23 cellular contexts compared by ENCODE assay signal in genomic region chr7:20558963-20559716, GRCh38. TPM values are rescaled to one million over a fixed set of nuclear protein-coding genes. Genes with fewer than 3 reads are reported as not detected.
DNase-seq lines count a peak whose midpoint lies in the region; ATAC-seq, FAIRE-seq and TF ChIP-seq lines count a peak whose summit lies in the region.
"Had no signal": no experiment of that assay in that cellular context is flagged by ENCODE, and none has a peak within 500 bp of the region (broad histone marks: within the 10 kb centered on the region; RNA-seq: fewer than 3 reads in every experiment).

No MANE protein-coding gene starts in this region.

- CTCF ChIA-PET in K562 (lab: Yijun Ruan, JAX; ENCODE audit: low intra/inter-chr PET ratio): no interaction called here

- no peak for TF ChIP-seq POLR2A in K562 (conservative IDR thresholded peaks at IDR 0.05)

- H3K4me1 ChIP-seq in K562 (replicated peaks in 1 of 2; ENCODE audit: control insufficient read depth in 2 of 2, insufficient read depth in 2 of 2, low read length in 2 of 2): peaks cover 0 to 13% of the 10 kb centered on the region in 2 experiments; a peak in 2 of 5 replicates
- H3K4me1 ChIP-seq: BE2C had no signal

- no peak for DNase-seq in stimulated activated naive CD8-positive, alpha-beta T cell treated with anti-CD3 and anti-CD28 coated beads, Interleukin-15, amount 100 ng/mL, for 72 hours
- DNase-seq in stimulated activated naive CD8-positive, alpha-beta T cell treated with anti-CD3 and anti-CD28 coated beads, Interleukin-15, Interleukin-2, amounts not matched to agents 100 U/mL and 50 U/mL, for 24 hours: no peak
- DNase-seq in K562 (ENCODE audit: extremely low read depth in 1 of 4, low spot score in 3 of 4) (no peak), DMS153 (lab: John Stamatoyannopoulos, UW) (no peak), Ammon's horn (ENCODE audit: low spot score) (no peak), NCI-H446 treated with DMSO at 0.1 percent for 48 hours (lab: John Stamatoyannopoulos, UW) (no peak)
- no peak for DNase-seq in stimulated activated effector memory CD8-positive, alpha-beta T cell treated with anti-CD3 and anti-CD28 coated beads, Interleukin-12 subunit alpha, Interleukin-12 subunit beta, amount 100 ng/mL, for 72 hours (ENCODE audit: low spot score in 2 of 2)
- DNase-seq: BE2C; CD4-positive, CD25-positive, alpha-beta regulatory T cell; DMS79 treated with DMSO at 0.1 percent for 48 hours; KBM-7; MM.1S; NCI-H1048; NCI-H1436; NCI-H187 treated with DMSO at 0.1 percent for 48 hours; NCI-H2227 treated with DMSO at 0.1 percent for 48 hours; NCI-H524; SHP77 had no signal

- in situ Hi-C loops in K562 (cut with MboI): no loop called here

- BruUV-seq in K562 (replicated peaks; lab: Mats Ljungman, UMichigan): no TSS peak

- H3K27ac Mint-ChIP-seq in stimulated activated naive CD8-positive, alpha-beta T cell treated with anti-CD3 and anti-CD28 coated beads, Interleukin-15, amount 100 ng/mL, for 72 hours: no peak overlapping the region
- no peak overlapping the region for H3K27ac Mint-ChIP-seq in stimulated activated effector memory CD8-positive, alpha-beta T cell treated with anti-CD3 and anti-CD28 coated beads, Interleukin-12 subunit alpha, Interleukin-12 subunit beta, amount 100 ng/mL, for 72 hours
- H3K27ac Mint-ChIP-seq: CD4-positive, CD25-positive, alpha-beta regulatory T cell had no signal

- no peaks in the 10 kb centered on the region for H4K20me1 ChIP-seq in K562 (replicated peaks; ENCODE audit: control insufficient read depth, insufficient read depth, low read length)

- intact Hi-C loops in K562 (cut with micrococcal nuclease): no loop called here

- no peaks in the 10 kb centered on the region for H3K79me2 ChIP-seq in K562 (ENCODE audit: control insufficient read depth, insufficient read depth, low read length)

- no peaks in the 10 kb centered on the region for H3K9me1 ChIP-seq in K562 (ENCODE audit: control insufficient read depth, insufficient read depth, low read length)

- peak overlapping the region in 1 of 2 experiments; percentile 17; a peak in 1 of 4 replicates for H3K9ac ChIP-seq in K562 (ENCODE audit: insufficient read depth in 1 of 2, low read depth in 2 of 2, low read length in 2 of 2)

- H3K27ac ChIP-seq in K562 (ENCODE audit: extremely low read depth, low read depth, low read length): no peak overlapping the region
- H3K27ac ChIP-seq: SK-N-MC had no signal

- H3K9me3 Mint-ChIP-seq in stimulated activated naive CD8-positive, alpha-beta T cell treated with anti-CD3 and anti-CD28 coated beads, Interleukin-15, amount 100 ng/mL, for 72 hours: no peaks in the 10 kb centered on the region
- no peaks in the 10 kb centered on the region for H3K9me3 Mint-ChIP-seq in stimulated activated effector memory CD8-positive, alpha-beta T cell treated with anti-CD3 and anti-CD28 coated beads, Interleukin-12 subunit alpha, Interleukin-12 subunit beta, amount 100 ng/mL, for 72 hours

- TF ChIP-seq EP300 in K562 (IDR thresholded peaks at IDR 0.05; ENCODE audit: low read length): no peak

- no peaks in the 10 kb centered on the region for H3K9me3 ChIP-seq in K562 (replicated peaks; ENCODE audit: control insufficient read depth, insufficient read depth, low read depth, low read length)
- H3K9me3 ChIP-seq: BE2C had no signal

- no peak for FAIRE-seq in K562 (lab: Jason Lieb, UNC)
- FAIRE-seq: A204.1, GM12878, H54 had no signal

- peak overlapping the region; percentile 82 for H2AFZ ChIP-seq in K562 (ENCODE audit: low read depth, low read length)

- H3K4me2 ChIP-seq in K562 (ENCODE audit: insufficient read depth, low read length): no peak overlapping the region

- no peaks in the 10 kb centered on the region for H3K27me3 Mint-ChIP-seq in stimulated activated naive CD8-positive, alpha-beta T cell treated with anti-CD3 and anti-CD28 coated beads, Interleukin-15, amount 100 ng/mL, for 72 hours
- H3K27me3 Mint-ChIP-seq: CD4-positive, CD25-positive, alpha-beta regulatory T cell had no signal

- H3K4me3 Mint-ChIP-seq in stimulated activated naive CD8-positive, alpha-beta T cell treated with anti-CD3 and anti-CD28 coated beads, Interleukin-15, amount 100 ng/mL, for 72 hours: no peak overlapping the region
- no peak overlapping the region for H3K4me3 Mint-ChIP-seq in stimulated activated effector memory CD8-positive, alpha-beta T cell treated with anti-CD3 and anti-CD28 coated beads, Interleukin-12 subunit alpha, Interleukin-12 subunit beta, amount 100 ng/mL, for 72 hours
- H3K4me3 Mint-ChIP-seq: CD4-positive, CD25-positive, alpha-beta regulatory T cell had no signal

- ATAC-seq in stimulated activated naive CD8-positive, alpha-beta T cell treated with anti-CD3 and anti-CD28 coated beads, Interleukin-15, amount 100 ng/mL, for 72 hours: peak; percentile 23
- ATAC-seq in stimulated activated naive CD8-positive, alpha-beta T cell treated with anti-CD3 and anti-CD28 coated beads, Interleukin-15, Interleukin-2, amounts not matched to agents 100 U/mL and 50 U/mL, for 24 hours: no peak
- ATAC-seq in K562: peak; percentile 20
- peak; percentile 32 for ATAC-seq in stimulated activated effector memory CD8-positive, alpha-beta T cell treated with anti-CD3 and anti-CD28 coated beads, Interleukin-12 subunit alpha, Interleukin-12 subunit beta, amount 100 ng/mL, for 72 hours
- ATAC-seq: GM12878 had no signal

- H3K36me3 ChIP-seq in K562 (ENCODE audit: control insufficient read depth, insufficient read depth, low read length): no peaks in the 10 kb centered on the region
- H3K36me3 ChIP-seq: BE2C had no signal

- H3K27me3 ChIP-seq in K562 (ENCODE audit: control insufficient read depth in 2 of 2, insufficient read depth in 2 of 2, low read length in 2 of 2): no peaks in the 10 kb centered on the region; a peak in 1 of 5 replicates
- H3K27me3 ChIP-seq: BE2C had no signal

- 12% methylated on average over 18 of the region's 22 CpGs for WGBS in K562 (ENCODE audit: insufficient coverage, low coverage, missing lambda C conversion rate)

- no peaks in the 10 kb centered on the region for H3K36me3 Mint-ChIP-seq in stimulated activated effector memory CD8-positive, alpha-beta T cell treated with anti-CD3 and anti-CD28 coated beads, Interleukin-12 subunit alpha, Interleukin-12 subunit beta, amount 100 ng/mL, for 72 hours
- H3K36me3 Mint-ChIP-seq: CD4-positive, CD25-positive, alpha-beta regulatory T cell had no signal

- H3K4me3 ChIP-seq in K562: no peak overlapping the region
- H3K4me3 ChIP-seq: GM12878, SK-N-MC had no signal

- TF ChIP-seq RAD21 in K562 (CRISPR knock-in tag; conservative IDR thresholded peaks at IDR 0.05 in 1 of 2, IDR thresholded peaks at IDR 0.05 in 1 of 2): no peak

- no peaks in the 10 kb centered on the region for H3K4me1 Mint-ChIP-seq in stimulated activated naive CD8-positive, alpha-beta T cell treated with anti-CD3 and anti-CD28 coated beads, Interleukin-15, amount 100 ng/mL, for 72 hours
- no peaks in the 10 kb centered on the region for H3K4me1 Mint-ChIP-seq in stimulated activated effector memory CD8-positive, alpha-beta T cell treated with anti-CD3 and anti-CD28 coated beads, Interleukin-12 subunit alpha, Interleukin-12 subunit beta, amount 100 ng/mL, for 72 hours

- POLR2A ChIA-PET in K562 (lab: Yijun Ruan, JAX): no interaction called here

- no peak for TF ChIP-seq CTCF in K562 (IDR thresholded peaks at IDR 0.05 in 2 of 3, conservative IDR thresholded peaks at IDR 0.05 in 1 of 3; ENCODE audit: insufficient read depth in 2 of 3, low read depth in 1 of 3, low read length in 3 of 3)

TF ChIP-seq in K562, 482 proteins besides CTCF, POLR2A, EP300 and RAD21 (continues in another document):
- TF ChIP-seq SRSF3 (IDR thresholded peaks at IDR 0.05; ENCODE audit: insufficient read depth, low read length) (no peak), CREB3 (tag; conservative IDR thresholded peaks at IDR 0.05; ENCODE audit: low read depth) (no peak), RBM14 (IDR thresholded peaks at IDR 0.05; ENCODE audit: borderline replicate concordance, insufficient read depth, low read depth, low read length) (no peak), SREBF1 (IDR thresholded peaks at IDR 0.05; ENCODE audit: borderline replicate concordance, low read depth, low read length) (no peak), MCM5 (IDR thresholded peaks at IDR 0.05; ENCODE audit: low read depth) (no peak), SP1 (CRISPR knock-in tag; IDR thresholded peaks at IDR 0.05) (no peak), MXD1 (CRISPR knock-in tag; IDR thresholded peaks at IDR 0.05; ENCODE audit: borderline replicate concordance, poor library complexity, severe bottlenecking) (no peak), MYBL2 (IDR thresholded peaks at IDR 0.05; ENCODE audit: low read depth) (no peak), MYBL2 (CRISPR knock-in tag; IDR thresholded peaks at IDR 0.05; ENCODE audit: borderline replicate concordance) (no peak)

RNA-seq across cellular contexts. Expression of gene ABCB5, which starts 56.3 kb away (rescaled TPM):
- total RNA-seq in K562 (2011; cell fraction: chromatin; rRNA removed; ENCODE audit: low replicate concordance): not detected in 2 replicates
- total RNA-seq in K562 (2011; cell fraction: nucleolus; rRNA removed): not detected in 2 replicates
- not detected in 2 replicates for total RNA-seq in K562 (2011; cell fraction: nucleoplasm; rRNA removed)
- total RNA-seq in K562 (2014; rRNA removed): not detected in 2 replicates
- not detected in 2 replicates for total RNA-seq in K562 (2014; rRNA removed; fragmentation: Illumina TruSeq; extraction: Trizol)
- not detected in 2 replicates for total RNA-seq in K562 (2015; rRNA removed; fragmentation: Illumina TruSeq; extraction: Trizol)
- total RNA-seq in K562 (2021): not detected in 2 replicates
- polyA plus RNA-seq in K562 (2011; rRNA removed): not detected in 2 replicates
- polyA plus RNA-seq in K562 (2011; cell fraction: cytosol; rRNA removed): not detected in 2 replicates
- not detected in 2 replicates for polyA plus RNA-seq in K562 (2011; cell fraction: nucleus; rRNA removed)
- not detected in 2 replicates for polyA plus RNA-seq in K562 (2012)
- polyA plus RNA-seq in K562 (2014; fragmentation: Illumina TruSeq; extraction: Trizol): not detected in 2 replicates
- not detected for polyA plus RNA-seq in K562 (2014; fragmentation: Nextera tagmentation; extraction: Ambion mirVana)
- polyA plus RNA-seq in K562 (2014; rRNA removed): not detected in 2 replicates
- polyA minus RNA-seq in K562 (2011; rRNA and poly(A)+ RNA removed): not detected in 2 replicates
- polyA minus RNA-seq in K562 (2011; cell fraction: cytosol; rRNA and poly(A)+ RNA removed): not detected in 2 replicates
- polyA minus RNA-seq in K562 (2011; cell fraction: nucleus; rRNA and poly(A)+ RNA removed): not detected in 2 replicates
- total RNA-seq: CD4-positive, CD25-positive, alpha-beta regulatory T cell; GM12878; RPMI7951 had no signal
- polyA plus RNA-seq: CD4-positive, CD25-positive, alpha-beta regulatory T cell; GM12878 had no signal
